Comparison of ENCODE assay signal across 31 cellular contexts in the genomic region with DNA sequence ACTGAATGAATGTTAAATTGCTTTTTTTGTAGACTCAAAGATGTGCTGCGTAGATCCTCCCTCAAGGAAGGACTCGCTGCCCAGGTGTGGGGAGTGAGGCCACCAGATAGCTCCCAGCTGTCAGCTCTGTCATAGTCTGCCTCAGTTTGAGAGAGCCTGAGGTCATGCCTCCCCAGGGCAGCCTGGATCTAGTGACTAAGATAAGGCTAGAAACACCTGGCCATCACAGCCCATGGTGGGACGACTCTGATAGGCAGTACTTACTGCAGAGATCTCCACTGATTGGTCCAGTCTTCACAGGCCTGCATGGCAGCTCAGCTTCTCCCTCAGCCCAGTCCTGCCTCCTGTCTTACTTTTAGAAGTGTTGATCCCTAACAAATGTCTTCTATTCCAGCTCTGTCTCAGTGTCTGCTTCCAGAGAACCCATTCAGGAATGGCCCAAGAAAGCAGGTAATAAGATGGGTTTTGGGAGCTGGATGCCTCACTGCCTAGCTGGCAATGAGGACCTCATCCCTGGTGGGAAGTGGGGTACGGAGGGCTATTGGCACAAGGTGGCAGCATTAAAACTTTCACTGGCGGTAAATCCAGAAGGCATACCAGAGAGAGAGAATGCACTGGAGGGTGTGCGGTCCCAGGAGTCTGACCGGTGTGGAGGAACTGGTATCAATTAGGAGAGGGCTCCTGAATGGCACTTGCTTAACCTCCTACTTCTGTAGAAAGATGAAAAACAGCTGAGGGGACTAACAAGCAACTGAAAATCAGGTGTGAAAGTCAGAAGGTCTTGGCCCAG. TPM values are rescaled to one million over a fixed set of nuclear protein-coding genes. Genes with fewer than 3 reads are reported as not detected.
DNase-seq lines count a peak whose midpoint lies in the region; ATAC-seq, FAIRE-seq and TF ChIP-seq lines count a peak whose summit lies in the region.
"Had no signal": no experiment of that assay in that cellular context is flagged by ENCODE, and none has a peak within 500 bp of the region (broad histone marks: within the 10 kb centered on the region; RNA-seq: fewer than 3 reads in every experiment).

No MANE protein-coding gene starts in this region.

- no peak overlapping the region for H2AFZ ChIP-seq in HepG2 (ENCODE audit: low read length)

- 75% methylated on average over 6 of the region's 7 CpGs for WGBS in HepG2 (ENCODE audit: low lambda C conversion rate)
- WGBS in right lobe of liver (ENCODE audit: insufficient coverage, low coverage, low lambda C conversion rate, missing lambda C conversion rate): 88% methylated on average over 4 of the region's 7 CpGs

- CTCF ChIA-PET in HepG2 (lab: Yijun Ruan, JAX; ENCODE audit: low intra/inter-chr PET ratio, low total read pairs): no interaction called here
- CTCF ChIA-PET in activated CD4-positive, alpha-beta memory T cell treated with anti-CD3 and anti-CD28 coated beads, Interleukin-2, amount 10 ng/mL, durations not matched to agents 7 days and 5 days (lab: Charles Lee): no interaction called here

- POLR2A ChIA-PET in HepG2 (lab: Yijun Ruan, JAX): interaction anchor here (1.4 to 4.5 kb wide), 2 partner anchors 32 to 57 kb away, joined by 3 to 24 read pairs; a partner anchor contains a TSS
- POLR2A ChIA-PET in activated CD4-positive, alpha-beta memory T cell treated with anti-CD3 and anti-CD28 coated beads, Interleukin-2, amount 10 ng/mL, durations not matched to agents 7 days and 5 days (lab: Charles Lee): no interaction called here

- ATAC-seq in HepG2: no peak
- ATAC-seq in right lobe of liver: no peak
- ATAC-seq in T-helper 17 cell: no peak
- peak; percentile 9 for ATAC-seq in left colon
- ATAC-seq in HG03457 (IDR thresholded peaks at IDR 0.05; ENCODE audit: unreplicated experiment): no peak
- no peak for ATAC-seq in HG02759 (IDR thresholded peaks at IDR 0.05; ENCODE audit: unreplicated experiment)
- ATAC-seq: left cardiac atrium had no signal

- H3K36me3 ChIP-seq in HepG2 (replicated peaks in 1 of 2; ENCODE audit: control insufficient read depth in 1 of 2, insufficient read depth in 2 of 2, low read length in 2 of 2): no peaks in the 10 kb centered on the region
- no peaks in the 10 kb centered on the region for H3K36me3 ChIP-seq in right lobe of liver
- H3K36me3 ChIP-seq: breast epithelium, MG63, sigmoid colon had no signal

- H3K27ac Mint-ChIP-seq in T-helper 17 cell: peak overlapping the region; percentile 67
- H3K27ac Mint-ChIP-seq in activated CD4-positive, alpha-beta memory T cell treated with anti-CD3 and anti-CD28 coated beads, Interleukin-2, amount 10 ng/mL, durations not matched to agents 7 days and 5 days: no peak overlapping the region
- H3K27ac Mint-ChIP-seq: activated B cell treated with CpG ODN at 0.5 μM for 24 hours; activated naive CD4-positive, alpha-beta T cell treated with anti-CD3 and anti-CD28 coated beads, Interleukin-2, amount 50 U/mL, for 24 hours; CD4-positive, CD25-positive, alpha-beta regulatory T cell had no signal

- peaks cover 50% of the 10 kb centered on the region for H3K4me1 ChIP-seq in HepG2 (ENCODE audit: insufficient read depth, low read length)
- no peaks in the 10 kb centered on the region for H3K4me1 ChIP-seq in right lobe of liver
- H3K4me1 ChIP-seq: breast epithelium, sigmoid colon, testis had no signal

- TF ChIP-seq EP300 in HepG2 (IDR thresholded peaks at IDR 0.05; ENCODE audit: low read depth in 2 of 2, low read length in 2 of 2): no peak
- TF ChIP-seq EP300 in HepG2 (CRISPR knock-in tag; IDR thresholded peaks at IDR 0.05; ENCODE audit: borderline replicate concordance): no peak

- no peak overlapping the region for H3K4me3 Mint-ChIP-seq in T-helper 17 cell
- H3K4me3 Mint-ChIP-seq in activated CD4-positive, alpha-beta memory T cell treated with anti-CD3 and anti-CD28 coated beads, Interleukin-2, amount 10 ng/mL, durations not matched to agents 7 days and 5 days: no peak overlapping the region
- H3K4me3 Mint-ChIP-seq: activated B cell treated with CpG ODN at 0.5 μM for 24 hours; activated naive CD4-positive, alpha-beta T cell treated with anti-CD3 and anti-CD28 coated beads, Interleukin-2, amount 50 U/mL, for 24 hours; CD4-positive, CD25-positive, alpha-beta regulatory T cell; neural crest cell had no signal

- H3K27me3 Mint-ChIP-seq in T-helper 17 cell: no peaks in the 10 kb centered on the region
- peaks cover 1% of the 10 kb centered on the region for H3K27me3 Mint-ChIP-seq in activated CD4-positive, alpha-beta memory T cell treated with anti-CD3 and anti-CD28 coated beads, Interleukin-2, amount 10 ng/mL, durations not matched to agents 7 days and 5 days
- H3K27me3 Mint-ChIP-seq: CD4-positive, CD25-positive, alpha-beta regulatory T cell had no signal

- TF ChIP-seq RAD21 in HepG2 (CRISPR knock-in tag; IDR thresholded peaks at IDR 0.05): no peak

- no peaks in the 10 kb centered on the region for H3K36me3 Mint-ChIP-seq in T-helper 17 cell (ENCODE audit: low read depth)
- no peaks in the 10 kb centered on the region for H3K36me3 Mint-ChIP-seq in activated CD4-positive, alpha-beta memory T cell treated with anti-CD3 and anti-CD28 coated beads, Interleukin-2, amount 10 ng/mL, durations not matched to agents 7 days and 5 days (ENCODE audit: low read depth)
- H3K36me3 Mint-ChIP-seq: activated naive CD4-positive, alpha-beta T cell treated with anti-CD3 and anti-CD28 coated beads, Interleukin-2, amount 50 U/mL, for 24 hours; CD4-positive, CD25-positive, alpha-beta regulatory T cell had no signal

- H3K27ac ChIP-seq in HepG2 (ENCODE audit: extremely low read length, insufficient read depth, low read length) (no peak overlapping the region), right lobe of liver (no peak overlapping the region)
- H3K27ac ChIP-seq: breast epithelium, epithelial cell of prostate, sigmoid colon, testis had no signal

- FAIRE-seq in HepG2 (lab: Jason Lieb, UNC): no peak
- FAIRE-seq: H54 had no signal

- H3K4me3 ChIP-seq in HepG2 (replicated peaks in 1 of 3; ENCODE audit: insufficient read depth in 1 of 3, low read depth in 2 of 3, low read length in 3 of 3) (no peak overlapping the region), right lobe of liver (no peak overlapping the region)
- H3K4me3 ChIP-seq: breast epithelium, MG63, sigmoid colon, testis had no signal

- H3K9me3 Mint-ChIP-seq in activated CD4-positive, alpha-beta memory T cell treated with anti-CD3 and anti-CD28 coated beads, Interleukin-2, amount 10 ng/mL, durations not matched to agents 7 days and 5 days: no peaks in the 10 kb centered on the region
- H3K9me3 Mint-ChIP-seq: activated B cell treated with CpG ODN at 0.5 μM for 24 hours; activated naive CD4-positive, alpha-beta T cell treated with anti-CD3 and anti-CD28 coated beads, Interleukin-2, amount 50 U/mL, for 24 hours; neural crest cell had no signal

- H3K4me1 Mint-ChIP-seq in T-helper 17 cell: peaks cover 2% of the 10 kb centered on the region
- no peaks in the 10 kb centered on the region for H3K4me1 Mint-ChIP-seq in activated CD4-positive, alpha-beta memory T cell treated with anti-CD3 and anti-CD28 coated beads, Interleukin-2, amount 10 ng/mL, durations not matched to agents 7 days and 5 days
- H3K4me1 Mint-ChIP-seq: activated B cell treated with CpG ODN at 0.5 μM for 24 hours; activated naive CD4-positive, alpha-beta T cell treated with anti-CD3 and anti-CD28 coated beads, Interleukin-2, amount 50 U/mL, for 24 hours; CD4-positive, CD25-positive, alpha-beta regulatory T cell had no signal

- intact Hi-C loops in HepG2 (cut with micrococcal nuclease; ENCODE audit: unreplicated experiment): no loop called here
- intact Hi-C loops in right lobe of liver (cut with DNase I): no loop called here
- intact Hi-C loops in left colon (cut with DNase I, micrococcal nuclease): no loop called here

- H3K9me3 ChIP-seq in HepG2 (ENCODE audit: low read length): no peaks in the 10 kb centered on the region
- H3K9me3 ChIP-seq in right lobe of liver: no peaks in the 10 kb centered on the region
- no peaks in the 10 kb centered on the region for H3K9me3 ChIP-seq in T-helper 17 cell (ENCODE audit: control insufficient read depth, low read length, poor library complexity, severe bottlenecking)
- H3K9me3 ChIP-seq: breast epithelium, MG63, sigmoid colon, testis had no signal

- in situ Hi-C loops in HepG2 (cut with HindIII; ENCODE audit: extremely low pct_ligation_motif_present, low pct_unique_long_range_greater_than_20kb): no loop called here

- H3K79me2 ChIP-seq in HepG2 (ENCODE audit: insufficient read depth, low read length): no peaks in the 10 kb centered on the region

- no peaks in the 10 kb centered on the region for H4K20me1 ChIP-seq in HepG2 (ENCODE audit: insufficient read depth, low read length)

- DNase-seq in HepG2 (ENCODE audit: low spot score): no peak
- no peak for DNase-seq in right lobe of liver
- DNase-seq in T-helper 17 cell: no peak
- DNase-seq in left colon: no peak
- DNase-seq in activated CD4-positive, alpha-beta memory T cell treated with anti-CD3 and anti-CD28 coated beads, Interleukin-2, amount 10 ng/mL, durations not matched to agents 7 days and 5 days: no peak
- no peak for DNase-seq in activated T-cell treated with anti-CD3 and anti-CD28 coated beads, Interleukin-2, amount 50 U/mL, for 48 hours
- DNase-seq: 8988T; activated B cell treated with CpG ODN at 0.5 μM for 24 hours; amygdala; CD4-positive, CD25-positive, alpha-beta regulatory T cell; DMS 273 treated with DMSO at 0.1 percent for 48 hours; effector CD4-positive, alpha-beta T cell; KBM-7; left cardiac atrium; mammary epithelial cell; MG63; NCI-H2081; NCI-H226; NCI-H748 treated with DMSO at 0.1 percent for 48 hours; sigmoid colon; stimulated activated CD4-positive, alpha-beta T cell treated with anti-CD3 and anti-CD28 coated beads, Interleukin-15, amount 100 ng/mL, for 24 hours; stimulated activated naive CD4-positive, alpha-beta T cell treated with Interleukin-2 at 50 U/mL for 16 hours; testis had no signal

- H3K9ac ChIP-seq in HepG2 (ENCODE audit: insufficient read depth, low read depth, low read length): no peak overlapping the region

- no TSS peak for BruUV-seq in HepG2 (replicated peaks; lab: Mats Ljungman, UMichigan)

- no peak for TF ChIP-seq CTCF in HepG2 (CRISPR knock-in tag; IDR thresholded peaks at IDR 0.05)
- no peak for TF ChIP-seq CTCF in right lobe of liver (IDR thresholded peaks at IDR 0.05)

- H3K27me3 ChIP-seq in HepG2 (ENCODE audit: control insufficient read depth in 1 of 2, insufficient read depth in 2 of 2, low read length in 2 of 2) (no peaks in the 10 kb centered on the region), right lobe of liver (no peaks in the 10 kb centered on the region)
- H3K27me3 ChIP-seq: breast epithelium, MG63, sigmoid colon, testis had no signal

- TF ChIP-seq POLR2A in HepG2 (IDR thresholded peaks at IDR 0.05; ENCODE audit: insufficient read depth in 1 of 2, low read depth in 2 of 2, low read length in 2 of 2) (no peak), right lobe of liver (IDR thresholded peaks at IDR 0.05) (no peak)

- no peak overlapping the region for H3K4me2 ChIP-seq in HepG2 (ENCODE audit: low read depth, low read length)

RNA-seq across cellular contexts. Expression of a gene that starts 55.3 kb away (rescaled TPM):
- total RNA-seq in HepG2 (2016; rRNA removed; fragmentation: Illumina TruSeq; extraction: Trizol) (not detected in 2 replicates), right lobe of liver (under 1 TPM in 4 of 6 experiments, not detected in 2; 0.12 to 0.49 (median 0.12) TPM), T-helper 17 cell (not detected), left colon (1 to 10 TPM in 1 of 2 donors, under 1 TPM in 1; 0.76 to 2.1 TPM)
- total RNA-seq in HepG2 (2016; cell fraction: cytosol; rRNA removed; fragmentation: Illumina TruSeq; extraction: Trizol; ENCODE audit: low read depth): not detected in 2 replicates
- not detected in 2 replicates for total RNA-seq in HepG2 (2016; cell fraction: insoluble cytoplasmic fraction; rRNA removed; fragmentation: Illumina TruSeq; extraction: Trizol)
- not detected in 2 replicates for total RNA-seq in HepG2 (2016; cell fraction: membrane; rRNA removed; fragmentation: Illumina TruSeq; extraction: Trizol)
- not detected in 2 replicates for total RNA-seq in HepG2 (2016; cell fraction: nucleus; rRNA removed; fragmentation: Illumina TruSeq; extraction: Trizol)
- polyA plus RNA-seq in HepG2 (2011; rRNA removed): 0.12 and 0.13 TPM in 2 replicates
- polyA plus RNA-seq in HepG2 (2011; cell fraction: cytosol; rRNA removed): 0.08 and 0.09 TPM in 2 replicates
- 0.19 and 0.21 TPM in 2 replicates for polyA plus RNA-seq in HepG2 (2011; cell fraction: nucleus; rRNA removed)
- 0.03 and 0.05 TPM in 2 replicates for polyA plus RNA-seq in HepG2 (2012)
- not detected in 2 replicates for polyA plus RNA-seq in HepG2 (2016; cell fraction: cytosol; fragmentation: Illumina TruSeq; extraction: Trizol; ENCODE audit: low read depth)
- polyA plus RNA-seq in HepG2 (2016; cell fraction: insoluble cytoplasmic fraction; fragmentation: Illumina TruSeq; extraction: Trizol; ENCODE audit: low read depth): not detected in 2 replicates
- polyA plus RNA-seq in HepG2 (2016; cell fraction: membrane; fragmentation: Illumina TruSeq; extraction: Trizol; ENCODE audit: low read depth): not detected in 2 replicates
- not detected in 2 replicates for polyA plus RNA-seq in HepG2 (2016; cell fraction: nucleus; fragmentation: Illumina TruSeq; extraction: Trizol; ENCODE audit: insufficient read depth, low read depth)
- polyA minus RNA-seq in HepG2 (2011; rRNA and poly(A)+ RNA removed; ENCODE audit: low replicate concordance): 0.20 and 0.21 TPM in 2 replicates
- polyA minus RNA-seq in HepG2 (2011; cell fraction: cytosol; rRNA and poly(A)+ RNA removed): not detected in 2 replicates
- 0.12 TPM in 1 of 2 replicates, not detected in the other for polyA minus RNA-seq in HepG2 (2011; cell fraction: nucleus; rRNA and poly(A)+ RNA removed)
- not detected for total RNA-seq in activated CD4-positive, alpha-beta memory T cell treated with anti-CD3 and anti-CD28 coated beads, Interleukin-2, amount 10 ng/mL, durations not matched to agents 7 days and 5 days
- total RNA-seq: activated B cell treated with CpG ODN at 0.5 μM for 24 hours; breast epithelium; CD4-positive, CD25-positive, alpha-beta regulatory T cell; mammary epithelial cell; RPMI7951 had no signal

RNA-seq across cellular contexts. Expression of a gene that starts 57.0 kb away (rescaled TPM):
- 7.9 and 11.5 TPM in 2 replicates for total RNA-seq in HepG2 (2016; rRNA removed; fragmentation: Illumina TruSeq; extraction: Trizol)
- 2.7 and 3.4 TPM in 2 replicates for total RNA-seq in HepG2 (2016; cell fraction: cytosol; rRNA removed; fragmentation: Illumina TruSeq; extraction: Trizol; ENCODE audit: low read depth)
- 10.4 and 13.3 TPM in 2 replicates for total RNA-seq in HepG2 (2016; cell fraction: insoluble cytoplasmic fraction; rRNA removed; fragmentation: Illumina TruSeq; extraction: Trizol)
- 6.2 and 6.3 TPM in 2 replicates for total RNA-seq in HepG2 (2016; cell fraction: membrane; rRNA removed; fragmentation: Illumina TruSeq; extraction: Trizol)
- total RNA-seq in HepG2 (2016; cell fraction: nucleus; rRNA removed; fragmentation: Illumina TruSeq; extraction: Trizol): 12.6 and 14.1 TPM in 2 replicates
- 55.1 and 85.6 TPM in 2 replicates for polyA plus RNA-seq in HepG2 (2011; rRNA removed)
- 53.6 and 65.9 TPM in 2 replicates for polyA plus RNA-seq in HepG2 (2011; cell fraction: cytosol; rRNA removed)
- 100 and 160 TPM in 2 replicates for polyA plus RNA-seq in HepG2 (2011; cell fraction: nucleus; rRNA removed)
- 23.2 and 51.8 TPM in 2 replicates for polyA plus RNA-seq in HepG2 (2012)
- polyA plus RNA-seq in HepG2 (2016; cell fraction: cytosol; fragmentation: Illumina TruSeq; extraction: Trizol; ENCODE audit: low read depth): 1.3 and 1.4 TPM in 2 replicates
- 8.0 and 8.3 TPM in 2 replicates for polyA plus RNA-seq in HepG2 (2016; cell fraction: insoluble cytoplasmic fraction; fragmentation: Illumina TruSeq; extraction: Trizol; ENCODE audit: low read depth)
- 1.5 and 2.1 TPM in 2 replicates for polyA plus RNA-seq in HepG2 (2016; cell fraction: membrane; fragmentation: Illumina TruSeq; extraction: Trizol; ENCODE audit: low read depth)
- polyA plus RNA-seq in HepG2 (2016; cell fraction: nucleus; fragmentation: Illumina TruSeq; extraction: Trizol; ENCODE audit: insufficient read depth, low read depth): 32.7 and 37.5 TPM in 2 replicates
- 97.8 and 144 TPM in 2 replicates for polyA minus RNA-seq in HepG2 (2011; rRNA and poly(A)+ RNA removed; ENCODE audit: low replicate concordance)
- polyA minus RNA-seq in HepG2 (2011; cell fraction: cytosol; rRNA and poly(A)+ RNA removed): 37.5 and 50.6 TPM in 2 replicates
- polyA minus RNA-seq in HepG2 (2011; cell fraction: nucleus; rRNA and poly(A)+ RNA removed): 25.4 and 41.9 TPM in 2 replicates
- 100 to 1,000 TPM in 1 of 6 experiments, 10 to 100 TPM in 5; 12.6 to 266 (median 57.8) TPM for total RNA-seq in right lobe of liver
- 1 to 10 TPM; 1.6 to 2.0 TPM for total RNA-seq in T-helper 17 cell
- 1,000 to 10,000 TPM; 1,089 to 1,608 TPM for total RNA-seq in left colon
- total RNA-seq in activated CD4-positive, alpha-beta memory T cell treated with anti-CD3 and anti-CD28 coated beads, Interleukin-2, amount 10 ng/mL, durations not matched to agents 7 days and 5 days: under 1 TPM; 0.30 to 0.38 TPM
- total RNA-seq: RPMI7951 had no signal
- polyA plus RNA-seq: CD4-positive, CD25-positive, alpha-beta regulatory T cell had no signal

Comparison
In these comparisons a context has a peak if more than half of its experiments do, and no peak if none do; other contexts are left out.
1. RNA of a gene that starts 57.0 kb away (total RNA-seq): 1,089 to 1,608 TPM in left colon; 12.6 to 266 TPM in right lobe of liver, 2.7 to 14.1 TPM in HepG2, 1.6 to 2.0 TPM in T-helper 17 cell and 0.30 to 0.38 TPM in activated CD4-positive, alpha-beta memory T cell treated with anti-CD3 and anti-CD28 coated beads, Interleukin-2, amount 10 ng/mL, durations not matched to agents 7 days and 5 days; every median in the first group is over 4 times any median in the second.